In genomic region chr1:59596432-59596831, GRCh38 we compare ENCODE assay signal across 11 cellular contexts.
DNase-seq lines count a peak whose midpoint lies in the region; ATAC-seq, FAIRE-seq and TF ChIP-seq lines count a peak whose summit lies in the region.
"Had no signal": no experiment of that assay in that cellular context is flagged by ENCODE, and none has a peak within 500 bp of the region (broad histone marks: within the 10 kb centered on the region; RNA-seq: fewer than 3 reads in every experiment).

No MANE protein-coding gene starts in this region.

- H4K12ac ChIP-seq in trophoblast cell (ENCODE audit: low read depth, low read length) = no peak overlapping the region

- TF ChIP-seq CTCF in fibroblast of the aortic adventitia (IDR thresholded peaks at IDR 0.05; ENCODE audit: insufficient read depth, low read length) = no peak

- DNase-seq in EH (ENCODE audit: low read depth) (peak; percentile 87), SJCRH30 (peak in 1 of 2 experiments; percentile 26), fibroblast of the aortic adventitia (ENCODE audit: low read depth) (peak; percentile 88), trophoblast cell (peak in 1 of 2 donors; percentile 16), middle frontal gyrus (ENCODE audit: extremely low spot score, low spot score) (no peak), urothelium cell line (ENCODE audit: low spot score) (no peak), T-helper 2 cell (no peak)
- DNase-seq: NCI-H1694, SIG-M5 had no signal

- H2AFZ ChIP-seq in trophoblast cell (ENCODE audit: insufficient read depth, low read length, poor library complexity) = no peak overlapping the region
- H2AFZ ChIP-seq: neural progenitor cell had no signal

- no peak overlapping the region for H3K4ac ChIP-seq in trophoblast cell (ENCODE audit: low read depth, low read length)

- H3K23ac ChIP-seq in trophoblast cell (ENCODE audit: low read length) = no peak overlapping the region

- H2BK5ac ChIP-seq in trophoblast cell (ENCODE audit: low read depth, low read length, poor library complexity) = peak overlapping the region; percentile 2

- H3K36me3 ChIP-seq in SJCRH30 (no peaks in the 10 kb centered on the region), trophoblast cell (ENCODE audit: control insufficient read depth in 1 of 2, insufficient read depth in 2 of 2, low read length in 2 of 2) (no peaks in the 10 kb centered on the region)
- H3K36me3 ChIP-seq: neural progenitor cell had no signal

- no peak overlapping the region for H4K91ac ChIP-seq in trophoblast cell (ENCODE audit: low read depth, low read length)

- H3K27ac ChIP-seq in SJCRH30 (peak overlapping the region; percentile 46), trophoblast cell (ENCODE audit: low read depth, low read length) (peak overlapping the region; percentile 76)
- H3K27ac ChIP-seq: neural progenitor cell had no signal

- H2BK120ac ChIP-seq in trophoblast cell (ENCODE audit: insufficient read depth, low read length, poor library complexity) = no peak overlapping the region

- H3K4me1 ChIP-seq in SJCRH30 = peaks cover 63% of the 10 kb centered on the region
- H3K4me1 ChIP-seq in trophoblast cell (ENCODE audit: control insufficient read depth in 1 of 2, insufficient read depth in 2 of 2, low read length in 2 of 2) = peaks cover 3 to 4% of the 10 kb centered on the region in 2 experiments

- peaks cover 8% of the 10 kb centered on the region for H3K79me1 ChIP-seq in trophoblast cell (ENCODE audit: low read length)

- no peak overlapping the region for H3K9ac ChIP-seq in trophoblast cell (ENCODE audit: low read length)
- H3K9ac ChIP-seq: neural progenitor cell had no signal

- peaks cover 6% of the 10 kb centered on the region for H3K9me3 ChIP-seq in SJCRH30 (replicated peaks)
- H3K9me3 ChIP-seq in trophoblast cell (ENCODE audit: insufficient read depth, low read depth, low read length) = no peaks in the 10 kb centered on the region

- no peak overlapping the region for H2AK5ac ChIP-seq in trophoblast cell (ENCODE audit: low read length)

- H3K4me3 ChIP-seq in SJCRH30 (no peak overlapping the region), fibroblast of the aortic adventitia (ENCODE audit: low read depth, low read length) (no peak overlapping the region), trophoblast cell (ENCODE audit: low read depth, low read length) (no peak overlapping the region)
- H3K4me3 ChIP-seq: neural progenitor cell had no signal

- no peaks in the 10 kb centered on the region for H3K27me3 ChIP-seq in SJCRH30
- H3K27me3 ChIP-seq in trophoblast cell (ENCODE audit: insufficient read depth, low read length) = no peaks in the 10 kb centered on the region
- H3K27me3 ChIP-seq: neural progenitor cell had no signal

- H2BK12ac ChIP-seq in trophoblast cell (ENCODE audit: low read length) = peak overlapping the region; percentile 6

- H3K4me2 ChIP-seq in trophoblast cell (ENCODE audit: low read length) = no peak overlapping the region
- H3K4me2 ChIP-seq: neural progenitor cell had no signal

- no peak overlapping the region for H4K8ac ChIP-seq in trophoblast cell (ENCODE audit: low read depth, low read length)

- H3K79me2 ChIP-seq in trophoblast cell (ENCODE audit: control insufficient read depth, insufficient read depth, low read length, poor library complexity) = no peaks in the 10 kb centered on the region

- WGBS in trophoblast cell (ENCODE audit: extremely low coverage, insufficient coverage, insufficient read length) = no CpG with 5 or more reads among the region's 3 CpGs

- no peak overlapping the region for H3K14ac ChIP-seq in trophoblast cell (ENCODE audit: low read length)

- ATAC-seq in HG03025 (IDR thresholded peaks at IDR 0.05; ENCODE audit: low FRiP score, unreplicated experiment) = no peak

- FAIRE-seq in urothelium cell line (lab: Jason Lieb, UNC) = no peak

- no peak overlapping the region for H3K18ac ChIP-seq in trophoblast cell (ENCODE audit: low read length)

Comparison
In these comparisons a context has a peak if more than half of its experiments do, and no peak if none do; other contexts are left out.
1. DNase-seq: peak in EH (single experiment) and fibroblast of the aortic adventitia (single experiment); none in middle frontal gyrus (single experiment), urothelium cell line (single experiment) and T-helper 2 cell (0 of 5).